ENCODE assay signal across 35 cellular contexts in genomic region chr1:7039590-7039989, GRCh38.
"Had no signal": no experiment of that assay in that cellular context is flagged by ENCODE, and none has a peak within 500 bp of the region (broad histone marks: within the 10 kb centered on the region; RNA-seq: fewer than 3 reads in every experiment).

No MANE protein-coding gene starts in this region.

- H3K27me3 ChIP-seq: MG63 had no signal

- H3K27ac ChIP-seq: KMS-11 had no signal

- DNase-seq: Karpas-422, Kasumi-1, MG63, MM.1S, MV-4-11, NCI-H1048, NCI-H1092, NCI-H1092 treated with DMSO at 0.1 percent for 48 hours, NCI-H1105, NCI-H1105 treated with DMSO at 0.1 percent for 48 hours, NCI-H1417 treated with DMSO at 0.1 percent for 48 hours, NCI-H1436, NCI-H1436 treated with DMSO at 0.1 percent for 48 hours, NCI-H146, NCI-H1694, NCI-H1694 treated with DMSO at 0.1 percent for 48 hours, NCI-H187, NCI-H187 treated with DMSO at 0.1 percent for 48 hours, NCI-H1930, NCI-H2029, NCI-H2029 treated with DMSO at 0.1 percent for 48 hours, NCI-H2081, NCI-H2107, NCI-H2171, NCI-H2171 treated with DMSO at 0.1 percent for 48 hours, NCI-H2227 treated with DMSO at 0.1 percent for 48 hours, NCI-H226, NCI-H345, NCI-H446, NCI-H446 treated with DMSO at 0.1 percent for 48 hours, NCI-H510A, NCI-H510A treated with DMSO at 0.1 percent for 48 hours, NCI-H524, NCI-H524 treated with DMSO at 0.1 percent for 48 hours had no signal

- H3K36me3 ChIP-seq: MG63 had no signal

- H3K9me3 ChIP-seq: MG63 had no signal

- H3K4me2 ChIP-seq: KMS-11 had no signal

- H3K9ac ChIP-seq: KMS-11 had no signal

- H3K4me3 ChIP-seq: MG63 had no signal
